Comparison of ENCODE assay signal across 9 cellular contexts in the genomic region with DNA sequence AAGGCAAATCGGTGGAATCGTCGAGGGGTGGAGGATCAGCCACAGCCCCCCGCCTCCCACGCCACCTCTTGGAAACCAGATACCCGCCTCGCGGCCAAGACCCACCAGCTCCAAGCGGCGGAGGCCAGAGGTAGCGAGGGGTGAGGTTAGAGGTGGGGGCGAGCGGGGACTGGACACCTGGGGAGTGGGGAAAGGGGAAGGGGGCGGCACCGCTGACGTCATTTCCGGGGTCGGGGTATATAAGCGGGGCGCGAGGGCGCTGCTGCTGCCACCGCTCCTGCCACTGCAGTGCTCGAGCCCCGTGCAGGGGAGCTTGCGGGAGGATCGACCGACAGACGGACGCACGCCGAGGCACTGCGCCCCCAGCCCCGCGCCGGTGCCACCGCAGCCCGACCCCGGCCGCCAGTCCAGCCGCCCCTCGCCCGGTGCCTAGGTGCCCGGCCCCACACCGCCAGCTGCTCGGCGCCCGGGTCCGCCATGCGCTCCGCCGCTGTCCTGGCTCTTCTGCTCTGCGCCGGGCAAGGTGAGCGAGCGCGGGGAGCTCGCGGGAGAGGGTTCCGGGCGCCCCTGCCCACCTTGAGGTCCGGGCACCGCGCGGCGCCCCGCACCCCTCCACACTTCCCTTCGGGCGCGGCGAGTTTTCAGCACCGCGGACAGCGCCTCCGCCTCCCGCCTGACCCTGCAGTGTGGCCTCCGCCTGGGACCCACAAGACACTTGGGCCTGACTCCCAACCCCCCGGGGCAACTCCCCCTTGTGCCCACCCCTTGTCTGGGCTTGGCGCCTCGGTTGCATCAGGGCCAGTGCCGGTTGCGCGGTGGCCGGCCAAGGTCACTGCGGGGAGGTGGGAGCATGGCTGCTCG. TPM values are rescaled to one million over a fixed set of nuclear protein-coding genes. Genes with fewer than 3 reads are reported as not detected.
A peak's percentile ranks its signal among the peaks of the same experiment; 100 is the strongest.
DNase-seq lines count a peak whose midpoint lies in the region; ATAC-seq, FAIRE-seq and TF ChIP-seq lines count a peak whose summit lies in the region.
"Had no signal": no experiment of that assay in that cellular context is flagged by ENCODE, and none has a peak within 500 bp of the region (broad histone marks: within the 10 kb centered on the region; RNA-seq: fewer than 3 reads in every experiment).

CHGA (plus strand) TSS at position 268 of the 861 bp plus-strand sequence; CDS start at position 478, 210 bp downstream.

- no peak within 1 kb of the TSS for H3K4me3 Mint-ChIP-seq in activated naive CD4-positive, alpha-beta T cell treated with anti-CD3 and anti-CD28 coated beads, Interleukin-2, amount 10 ng/mL, durations not matched to agents 7 days and 5 days
- H3K4me3 Mint-ChIP-seq: dendritic cell treated with granulocyte-macrophage colony-stimulating factor and Interleukin-4, amounts not matched to agents 40 ng/mL and 50 ng/mL, for 4 days had no signal

- no peak within 1 kb of the TSS for H2AFZ ChIP-seq in OCI-LY3 (ENCODE audit: low read depth, low read length)

- no peak within 1 kb of the TSS for H3K4me3 ChIP-seq in OCI-LY3 (ENCODE audit: low read length)
- H3K4me3 ChIP-seq in left ventricle myocardium inferior, result peak within 1 kb of the TSS; percentile 23
- no peak within 1 kb of the TSS for H3K4me3 ChIP-seq in small intestine (ENCODE audit: low read depth in 1 of 2, low read length in 2 of 2)

- H3K4me1 ChIP-seq in OCI-LY3 (ENCODE audit: low read length) (peaks cover 8% of the 10 kb centered on the region), left ventricle myocardium inferior (peaks cover 7% of the 10 kb centered on the region), small intestine (ENCODE audit: control insufficient read depth in 2 of 2, insufficient read depth in 1 of 2, low read depth in 1 of 2, low read length in 1 of 2) (no peaks in the 10 kb centered on the region)

- H3K27me3 Mint-ChIP-seq in activated naive CD4-positive, alpha-beta T cell treated with anti-CD3 and anti-CD28 coated beads, Interleukin-2, amount 10 ng/mL, durations not matched to agents 7 days and 5 days, result peaks cover 39% of the 10 kb centered on the region

- WGBS in small intestine, 3 donors, result 5 to 17% (median 14%) methylated on average over 48 to 86 of the region's 86 CpGs

- TF ChIP-seq CTCF in OCI-LY3 (IDR thresholded peaks at IDR 0.05; ENCODE audit: low read depth, low read length), result no peak
- no peak for TF ChIP-seq CTCF in left ventricle myocardium inferior (IDR thresholded peaks at IDR 0.05; ENCODE audit: borderline replicate concordance)

- no peaks in the 10 kb centered on the region for H4K20me1 ChIP-seq in OCI-LY3 (ENCODE audit: insufficient read depth, low read length)

- H3K9me3 Mint-ChIP-seq in activated naive CD4-positive, alpha-beta T cell treated with anti-CD3 and anti-CD28 coated beads, Interleukin-2, amount 10 ng/mL, durations not matched to agents 7 days and 5 days, result no peaks in the 10 kb centered on the region
- H3K9me3 Mint-ChIP-seq: dendritic cell treated with granulocyte-macrophage colony-stimulating factor and Interleukin-4, amounts not matched to agents 40 ng/mL and 50 ng/mL, for 4 days had no signal

- no peak within 1 kb of the TSS for H3K9ac ChIP-seq in OCI-LY3 (ENCODE audit: low read length)

- peak; percentile 48 for ATAC-seq in HG03175 (IDR thresholded peaks at IDR 0.05; ENCODE audit: unreplicated experiment)

- H3K9me3 ChIP-seq in OCI-LY3 (ENCODE audit: insufficient read depth, low read length) (no peaks in the 10 kb centered on the region), left ventricle myocardium inferior (replicated peaks) (no peaks in the 10 kb centered on the region), small intestine (ENCODE audit: control insufficient read depth, low read depth) (no peaks in the 10 kb centered on the region)

- H3K27ac ChIP-seq in OCI-LY3 (ENCODE audit: low read length), result no peak within 1 kb of the TSS
- no peak within 1 kb of the TSS for H3K27ac ChIP-seq in left ventricle myocardium inferior (replicated peaks)
- no peak within 1 kb of the TSS for H3K27ac ChIP-seq in small intestine (ENCODE audit: low read depth in 1 of 2, low read length in 1 of 2)

- H3K36me3 ChIP-seq in OCI-LY3 (replicated peaks; ENCODE audit: low read depth, low read length), result no peaks in the 10 kb centered on the region
- no peaks in the 10 kb centered on the region for H3K36me3 ChIP-seq in left ventricle myocardium inferior
- no peaks in the 10 kb centered on the region for H3K36me3 ChIP-seq in small intestine (ENCODE audit: control insufficient read depth in 2 of 2, insufficient read depth in 2 of 2, low read length in 2 of 2)

- H3K27me3 ChIP-seq in OCI-LY3 (ENCODE audit: low read depth, low read length) (peaks cover 5% of the 10 kb centered on the region; the same call in 1 of the 2 replicates), left ventricle myocardium inferior (ENCODE audit: low read depth) (peaks cover 78% of the 10 kb centered on the region), small intestine (ENCODE audit: control insufficient read depth in 2 of 2, insufficient read depth in 2 of 2, low read length in 2 of 2) (peaks cover 0 to 6% of the 10 kb centered on the region in 2 donors)

- H3K4me2 ChIP-seq in OCI-LY3 (ENCODE audit: low read length), result peak within 1 kb of the TSS; percentile 11; the same call in 1 of the 2 replicates

- no peak for FAIRE-seq in small intestine (lab: Jason Lieb, UNC)

- no peaks in the 10 kb centered on the region for H3K36me3 Mint-ChIP-seq in activated naive CD4-positive, alpha-beta T cell treated with anti-CD3 and anti-CD28 coated beads, Interleukin-2, amount 10 ng/mL, durations not matched to agents 7 days and 5 days

- no peak within 1 kb of the TSS for H3K27ac Mint-ChIP-seq in activated naive CD4-positive, alpha-beta T cell treated with anti-CD3 and anti-CD28 coated beads, Interleukin-2, amount 10 ng/mL, durations not matched to agents 7 days and 5 days
- H3K27ac Mint-ChIP-seq: dendritic cell treated with granulocyte-macrophage colony-stimulating factor and Interleukin-4, amounts not matched to agents 40 ng/mL and 50 ng/mL, for 4 days had no signal

- intact Hi-C loops in left ventricle myocardium inferior (cut with micrococcal nuclease), result no loop called here

- no peaks in the 10 kb centered on the region for H3K79me2 ChIP-seq in OCI-LY3 (ENCODE audit: low read length)

- H3K4me1 Mint-ChIP-seq in activated naive CD4-positive, alpha-beta T cell treated with anti-CD3 and anti-CD28 coated beads, Interleukin-2, amount 10 ng/mL, durations not matched to agents 7 days and 5 days, result peaks cover 5% of the 10 kb centered on the region

- CTCF ChIA-PET in activated naive CD4-positive, alpha-beta T cell treated with anti-CD3 and anti-CD28 coated beads, Interleukin-2, amount 10 ng/mL, durations not matched to agents 7 days and 5 days (lab: Charles Lee), result no interaction called here

- DNase-seq in Ammon's horn (ENCODE audit: low spot score) (peak; percentile 36), left ventricle myocardium inferior (peak; percentile 55), small intestine (peak; percentile 23), SKM-1 (lab: John Stamatoyannopoulos, UW; ENCODE audit: unreplicated experiment) (no peak), SW 1271 (lab: John Stamatoyannopoulos, UW) (no peak)
- DNase-seq in activated naive CD4-positive, alpha-beta T cell treated with anti-CD3 and anti-CD28 coated beads, Interleukin-2, amount 10 ng/mL, durations not matched to agents 7 days and 5 days, result peak; percentile 78

RNA-seq across cellular contexts. Expression of gene CHGA, which starts in this region (rescaled TPM):
- not detected for total RNA-seq in left ventricle myocardium inferior
- polyA plus RNA-seq in small intestine, result 100 to 1,000 TPM in 1 of 3 donors, 10 to 100 TPM in 2; 20.4 to 180 (median 32.4) TPM

Comparison
In these comparisons a context has a peak if more than half of its experiments do, and no peak if none do; other contexts are left out.
1. Peak in DNase-seq and H3K4me3 ChIP-seq in left ventricle myocardium inferior; RNA of the gene not detected or under 1 TPM.
2. DNase-seq: peak in Ammon's horn (single experiment), activated naive CD4-positive, alpha-beta T cell treated with anti-CD3 and anti-CD28 coated beads, Interleukin-2, amount 10 ng/mL, durations not matched to agents 7 days and 5 days (single experiment) and small intestine (single experiment); none in SKM-1 (single experiment) and SW 1271 (0 of 2).